ENCODE assay signal across 18 cellular contexts in genomic region chr16:3727806-3728381, GRCh38. TPM values are rescaled to one million over a fixed set of nuclear protein-coding genes. Genes with fewer than 3 reads are reported as not detected.
DNase-seq lines count a peak whose midpoint lies in the region; ATAC-seq and TF ChIP-seq lines count a peak whose summit lies in the region.
"Had no signal": no experiment of that assay in that cellular context is flagged by ENCODE, and none has a peak within 500 bp of the region (broad histone marks: within the 10 kb centered on the region; RNA-seq: fewer than 3 reads in every experiment).

No MANE protein-coding gene starts in this region.

- H3K27ac Mint-ChIP-seq in central memory CD8-positive, alpha-beta T cell (ENCODE audit: low read depth) = peak overlapping the region; percentile 85
- H3K27ac Mint-ChIP-seq: HFFc6 had no signal

- no peaks in the 10 kb centered on the region for H3K4me1 Mint-ChIP-seq in central memory CD8-positive, alpha-beta T cell

- TF ChIP-seq CTCF in HEK293 (tag by site-specific recombination; IDR thresholded peaks at IDR 0.05) (no peak), omental fat pad (IDR thresholded peaks at IDR 0.05) (no peak)

- no peaks in the 10 kb centered on the region for H3K9me3 ChIP-seq in HEK293 (ENCODE audit: control insufficient read depth, insufficient read depth, low read depth, low read length)

- no peak for ATAC-seq in central memory CD8-positive, alpha-beta T cell (replicated peaks; ENCODE audit: extremely low read depth, poor library complexity, severe bottlenecking)
- ATAC-seq in omental fat pad (ENCODE audit: low FRiP score) = peak; percentile 15
- ATAC-seq in HG02678 (IDR thresholded peaks at IDR 0.05; ENCODE audit: unreplicated experiment) = no peak
- ATAC-seq: PC-3 had no signal

- POLR2A ChIA-PET in HEK293 (lab: Yijun Ruan, JAX) = no interaction called here

- H3K27me3 Mint-ChIP-seq in central memory CD8-positive, alpha-beta T cell = no peaks in the 10 kb centered on the region
- H3K27me3 Mint-ChIP-seq: CD8-positive, alpha-beta memory T cell had no signal

- no peaks in the 10 kb centered on the region for H3K9me3 Mint-ChIP-seq in central memory CD8-positive, alpha-beta T cell
- H3K9me3 Mint-ChIP-seq: CD8-positive, alpha-beta memory T cell; HFFc6 had no signal

- DNase-seq in DMS 273 treated with DMSO at 0.1 percent for 48 hours (lab: John Stamatoyannopoulos, UW) = peak; percentile 23
- DNase-seq in central memory CD8-positive, alpha-beta T cell (ENCODE audit: low spot score in 2 of 2) = no peak
- DNase-seq in omental fat pad (ENCODE audit: low spot score) = no peak
- no peak for DNase-seq in NCI-H2196 treated with DMSO at 0.1 percent for 48 hours (lab: John Stamatoyannopoulos, UW; ENCODE audit: unreplicated experiment)
- DNase-seq in iPS-NIHi7 (ENCODE audit: extremely low spot score) = no peak
- DNase-seq: ACHN; C1 segment of cervical spinal cord; CD8-positive, alpha-beta memory T cell; DMS79; HFFc6; KG1; NCI-H187 treated with DMSO at 0.1 percent for 48 hours; NCI-H226; NCI-H526; PC-3; RPMI8226 had no signal

- CTCF ChIA-PET in HEK293 (lab: Yijun Ruan, JAX) = no interaction called here

- H3K27ac ChIP-seq in HEK293 (ENCODE audit: extremely low read depth, low read depth, low read length) = no peak overlapping the region

- H3K36me3 ChIP-seq in HEK293 (ENCODE audit: control insufficient read depth in 2 of 2, insufficient read depth in 1 of 2, low read length in 2 of 2) = peaks cover 0 to 58% of the 10 kb centered on the region in 2 experiments; a peak in 2 of 3 replicates

- H3K4me1 ChIP-seq in HEK293 (ENCODE audit: control insufficient read depth, insufficient read depth, low read length) = no peaks in the 10 kb centered on the region

- H3K4me3 Mint-ChIP-seq in central memory CD8-positive, alpha-beta T cell = no peak overlapping the region
- H3K4me3 Mint-ChIP-seq: HFFc6 had no signal

- peaks cover 29% of the 10 kb centered on the region for H3K36me3 Mint-ChIP-seq in central memory CD8-positive, alpha-beta T cell (ENCODE audit: insufficient read depth)

- no peak overlapping the region for H3K4me3 ChIP-seq in HEK293 (ENCODE audit: low read depth, low read length)

TF ChIP-seq in HEK293, 187 proteins besides CTCF, POLR2A, EP300 and RAD21:
- TF ChIP-seq KLF17 (tag by site-specific recombination; IDR thresholded peaks at IDR 0.05) (no peak), REST (tag by site-specific recombination; IDR thresholded peaks at IDR 0.05) (peak; percentile 78; the same call in 1 of the 2 replicates), BCL11A (tag by site-specific recombination; IDR thresholded peaks at IDR 0.05; ENCODE audit: low read depth) (no peak), ZNF585B (tag by site-specific recombination; IDR thresholded peaks at IDR 0.05) (no peak), ZNF707 (tag by site-specific recombination; IDR thresholded peaks at IDR 0.05) (no peak), ZNF335 (tag by site-specific recombination; conservative IDR thresholded peaks at IDR 0.05) (no peak), OVOL3 (tag by site-specific recombination; IDR thresholded peaks at IDR 0.05) (no peak), ZBTB17 (tag by site-specific recombination; IDR thresholded peaks at IDR 0.05) (0 out of 2 replicates have a peak, but pooled peaks have one; percentile 15)

RNA-seq across cellular contexts. Expression of gene TRAP1, which starts 10.6 kb away (rescaled TPM):
- total RNA-seq in omental fat pad = 10 to 100 TPM; 53.4 to 79.9 (median 70.5) TPM
